ENCODE assay signal across 1 cellular context in genomic region chr1:147785794-147786506, GRCh38.
TF ChIP-seq lines count a peak whose summit lies in the region.

No MANE protein-coding gene starts in this region.

TF ChIP-seq in H1, 55 proteins besides CTCF, POLR2A, EP300 and RAD21 (continued from another document):
- TF ChIP-seq, protein P1, sequence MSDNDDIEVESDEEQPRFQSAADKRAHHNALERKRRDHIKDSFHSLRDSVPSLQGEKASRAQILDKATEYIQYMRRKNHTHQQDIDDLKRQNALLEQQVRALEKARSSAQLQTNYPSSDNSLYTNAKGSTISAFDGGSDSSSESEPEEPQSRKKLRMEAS (IDR thresholded peaks at IDR 0.05): no peak
- no peak for TF ChIP-seq BCL11A (IDR thresholded peaks at IDR 0.05; ENCODE audit: low read depth in 2 of 2, low read length in 2 of 2)
- no peak for TF ChIP-seq TBP (IDR thresholded peaks at IDR 0.05; ENCODE audit: low read depth, low read length)
- TF ChIP-seq KDM5A (IDR thresholded peaks at IDR 0.05; ENCODE audit: low read length): no peak
- no peak for TF ChIP-seq SIRT6 (IDR thresholded peaks at IDR 0.05; ENCODE audit: low read length)
- TF ChIP-seq, protein P2, sequence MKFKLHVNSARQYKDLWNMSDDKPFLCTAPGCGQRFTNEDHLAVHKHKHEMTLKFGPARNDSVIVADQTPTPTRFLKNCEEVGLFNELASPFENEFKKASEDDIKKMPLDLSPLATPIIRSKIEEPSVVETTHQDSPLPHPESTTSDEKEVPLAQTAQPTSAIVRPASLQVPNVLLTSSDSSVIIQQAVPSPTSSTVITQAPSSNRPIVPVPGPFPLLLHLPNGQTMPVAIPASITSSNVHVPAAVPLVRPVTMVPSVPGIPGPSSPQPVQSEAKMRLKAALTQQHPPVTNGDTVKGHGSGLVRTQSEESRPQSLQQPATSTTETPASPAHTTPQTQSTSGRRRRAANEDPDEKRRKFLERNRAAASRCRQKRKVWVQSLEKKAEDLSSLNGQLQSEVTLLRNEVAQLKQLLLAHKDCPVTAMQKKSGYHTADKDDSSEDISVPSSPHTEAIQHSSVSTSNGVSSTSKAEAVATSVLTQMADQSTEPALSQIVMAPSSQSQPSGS (IDR thresholded peaks at IDR 0.05; ENCODE audit: low read length): no peak
TF ChIP-seq in H1: peak in this region for 0.
